In genomic region chr9:33220681-33221567, GRCh38 we compare ENCODE assay signal across 2 cellular contexts.
TF ChIP-seq lines count a peak whose summit lies in the region.

No MANE protein-coding gene starts in this region.

TF ChIP-seq in GM23338, 12 proteins besides CTCF, POLR2A, EP300 and RAD21:
- TF ChIP-seq ETS1 (IDR thresholded peaks at IDR 0.05) (no peak), ZNF462 (CRISPR knock-in tag; IDR thresholded peaks at IDR 0.05) (no peak), ZNF114 (CRISPR knock-in tag; IDR thresholded peaks at IDR 0.05) (no peak), EZH2 (IDR thresholded peaks at IDR 0.05; ENCODE audit: low read depth, unreplicated experiment) (no peak), STAT1 (IDR thresholded peaks at IDR 0.05; ENCODE audit: unreplicated experiment) (no peak), POLR2AphosphoS5 (IDR thresholded peaks at IDR 0.05; ENCODE audit: low read depth) (no peak), JUNB (IDR thresholded peaks at IDR 0.05; ENCODE audit: unreplicated experiment) (no peak), CREB1 (CRISPR knock-in tag; IDR thresholded peaks at IDR 0.05; ENCODE audit: low read depth) (no peak), NANOG (IDR thresholded peaks at IDR 0.05; ENCODE audit: borderline replicate concordance) (no peak), REST (IDR thresholded peaks at IDR 0.05; ENCODE audit: unreplicated experiment) (no peak), ZNF331 (CRISPR knock-in tag; IDR thresholded peaks at IDR 0.05; ENCODE audit: low read depth) (no peak), EZH2phosphoT487 (IDR thresholded peaks at IDR 0.05; ENCODE audit: unreplicated experiment) (no peak)

TF ChIP-seq in HepG2, 621 proteins besides CTCF, POLR2A, EP300 and RAD21:
- TF ChIP-seq GATAD2A (CRISPR knock-in tag; IDR thresholded peaks at IDR 0.05) (no peak), ZNF704 (CRISPR knock-in tag; IDR thresholded peaks at IDR 0.05; ENCODE audit: borderline replicate concordance) (no peak), IRF1 (CRISPR knock-in tag; IDR thresholded peaks at IDR 0.05; ENCODE audit: low read depth) (no peak), PAXIP1 (CRISPR knock-in tag; conservative IDR thresholded peaks at IDR 0.05) (no peak)
TF ChIP-seq in HepG2: peak in this region for 0.
